ENCODE assay signal across 16 cellular contexts in genomic region chr14:101371691-101372493, GRCh38.
"Had no signal": no experiment of that assay in that cellular context is flagged by ENCODE, and none has a peak within 500 bp of the region (broad histone marks: within the 10 kb centered on the region; RNA-seq: fewer than 3 reads in every experiment).

No MANE protein-coding gene starts in this region.

- H3K27ac ChIP-seq: breast epithelium, neutrophil, parathyroid adenoma, thyroid gland, WERI-Rb-1 had no signal

- H3K4me1 Mint-ChIP-seq: memory B cell, natural killer cell had no signal

- H3K4me1 ChIP-seq: breast epithelium, parathyroid adenoma, thyroid gland had no signal

- H3K27ac Mint-ChIP-seq: activated T-cell treated with anti-CD3 and anti-CD28 coated beads, Interleukin-2, amount 50 U/mL, for 72 hours; effector memory CD8-positive, alpha-beta T cell; memory B cell; natural killer cell had no signal

- ATAC-seq: activated T-cell treated with anti-CD3 and anti-CD28 coated beads, Interleukin-2, amount 50 U/mL, for 72 hours; effector memory CD8-positive, alpha-beta T cell; natural killer cell had no signal

- H3K36me3 Mint-ChIP-seq: memory B cell, natural killer cell had no signal

- H3K36me3 ChIP-seq: breast epithelium, neutrophil, thyroid gland, WERI-Rb-1 had no signal

- H3K9me3 Mint-ChIP-seq: activated T-cell treated with anti-CD3 and anti-CD28 coated beads, Interleukin-2, amount 50 U/mL, for 72 hours; effector memory CD8-positive, alpha-beta T cell; natural killer cell had no signal

- H3K27me3 ChIP-seq: breast epithelium, neutrophil, thyroid gland had no signal

- H3K9me3 ChIP-seq: breast epithelium, neutrophil, thyroid gland had no signal

- DNase-seq: activated CD4-positive, alpha-beta T cell treated with anti-CD3 and anti-CD28 coated beads for 1 hour; activated CD4-positive, alpha-beta T cell treated with anti-CD3 and anti-CD28 coated beads, Interleukin-2, amount 50 U/mL, for 48 hours; activated CD8-positive, alpha-beta memory T cell treated with anti-CD3 and anti-CD28 coated beads, Interleukin-2, amount 50 U/mL, for 4 hours; activated effector memory CD4-positive, alpha-beta T cell treated with anti-CD3 and anti-CD28 coated beads, Interleukin-2, amount 50 U/mL, for 16 hours; activated naive CD4-positive, alpha-beta T cell treated with anti-CD3 and anti-CD28 coated beads, Interleukin-2, amount 50 U/mL, for 16 hours; activated T-cell treated with anti-CD3 and anti-CD28 coated beads, Interleukin-2, amount 50 U/mL, for 72 hours; dermis blood vessel endothelial cell; effector memory CD8-positive, alpha-beta T cell; natural killer cell; stimulated activated naive CD4-positive, alpha-beta T cell; thyroid gland; WERI-Rb-1 had no signal

- H3K4me3 Mint-ChIP-seq: activated T-cell treated with anti-CD3 and anti-CD28 coated beads, Interleukin-2, amount 50 U/mL, for 72 hours; effector memory CD8-positive, alpha-beta T cell; memory B cell; natural killer cell had no signal

- H3K4me3 ChIP-seq: breast epithelium, thyroid gland had no signal

- H3K9ac ChIP-seq: parathyroid adenoma had no signal
